ENCODE assay signal across 8 cellular contexts in genomic region chr5:141604318-141604717, GRCh38. TPM values are rescaled to one million over a fixed set of nuclear protein-coding genes. Genes with fewer than 3 reads are reported as not detected.
DNase-seq lines count a peak whose midpoint lies in the region; ATAC-seq lines count a peak whose summit lies in the region.

No MANE protein-coding gene starts in this region.

- peak overlapping the region in 1 of 2 donors; percentile 1 for H3K4me3 ChIP-seq in muscle layer of duodenum (ENCODE audit: low read depth in 1 of 2, low read length in 2 of 2)

- H3K4me1 ChIP-seq in muscle layer of duodenum (ENCODE audit: control insufficient read depth in 1 of 2, insufficient read depth in 2 of 2, low read length in 2 of 2): peaks cover 0 to 12% of the 10 kb centered on the region in 2 donors

- peak overlapping the region; percentile 65 for H3K27ac ChIP-seq in muscle layer of duodenum (ENCODE audit: low read length)

- H3K9me3 ChIP-seq in muscle layer of duodenum (ENCODE audit: control insufficient read depth in 1 of 2, low read length in 2 of 2): no peaks in the 10 kb centered on the region

- ATAC-seq in GM21526 (IDR thresholded peaks at IDR 0.05; ENCODE audit: low FRiP score, unreplicated experiment): no peak
- no peak for ATAC-seq in HG03280 (IDR thresholded peaks at IDR 0.05; ENCODE audit: unreplicated experiment)

- DNase-seq in NK-92 treated with Interleukin-12 subunit alpha and Interleukin-12 subunit beta, amount 100 ng/mL, for 24 hours (lab: John Stamatoyannopoulos, UW): peak; percentile 43
- DNase-seq in NK-92 (lab: John Stamatoyannopoulos, UW; ENCODE audit: unreplicated experiment) (no peak), RKO (ENCODE audit: low spot score) (peak; percentile 87), dermis microvascular lymphatic vessel endothelial cell (ENCODE audit: low read depth in 2 of 2) (peak; percentile 9 to 72), NCI-H146 (lab: John Stamatoyannopoulos, UW) (no peak)

- no peaks in the 10 kb centered on the region for H3K27me3 ChIP-seq in muscle layer of duodenum (ENCODE audit: low read depth, low read length)

- peaks cover 0 to 4% of the 10 kb centered on the region in 2 donors for H3K36me3 ChIP-seq in muscle layer of duodenum (ENCODE audit: control insufficient read depth in 1 of 2, insufficient read depth in 2 of 2, low read length in 2 of 2)

RNA-seq across cellular contexts. Expression of gene DIAPH1, which starts 14.5 kb away (rescaled TPM):
- 41.1 and 43.0 TPM in 2 replicates for total RNA-seq in dermis microvascular lymphatic vessel endothelial cell

RNA-seq across cellular contexts. Expression of gene HDAC3, which starts 32.3 kb away (rescaled TPM):
- 46.6 and 52.8 TPM in 2 replicates for total RNA-seq in dermis microvascular lymphatic vessel endothelial cell

RNA-seq across cellular contexts. Expression of gene RELL2, which starts 32.5 kb away (rescaled TPM):
- total RNA-seq in dermis microvascular lymphatic vessel endothelial cell: 6.2 and 6.3 TPM in 2 replicates

RNA-seq across cellular contexts. Expression of gene FCHSD1, which starts 46.9 kb away (rescaled TPM):
- 10.7 and 12.6 TPM in 2 replicates for total RNA-seq in dermis microvascular lymphatic vessel endothelial cell

Comparison
In these comparisons a context has a peak if more than half of its experiments do, and no peak if none do; other contexts are left out.
1. DNase-seq: peak in NK-92 treated with Interleukin-12 subunit alpha and Interleukin-12 subunit beta, amount 100 ng/mL, for 24 hours (single experiment), RKO (single experiment) and dermis microvascular lymphatic vessel endothelial cell (2 of 2); none in NK-92 (single experiment) and NCI-H146 (single experiment).